Comparison of ENCODE assay signal across 24 cellular contexts in the genomic region with DNA sequence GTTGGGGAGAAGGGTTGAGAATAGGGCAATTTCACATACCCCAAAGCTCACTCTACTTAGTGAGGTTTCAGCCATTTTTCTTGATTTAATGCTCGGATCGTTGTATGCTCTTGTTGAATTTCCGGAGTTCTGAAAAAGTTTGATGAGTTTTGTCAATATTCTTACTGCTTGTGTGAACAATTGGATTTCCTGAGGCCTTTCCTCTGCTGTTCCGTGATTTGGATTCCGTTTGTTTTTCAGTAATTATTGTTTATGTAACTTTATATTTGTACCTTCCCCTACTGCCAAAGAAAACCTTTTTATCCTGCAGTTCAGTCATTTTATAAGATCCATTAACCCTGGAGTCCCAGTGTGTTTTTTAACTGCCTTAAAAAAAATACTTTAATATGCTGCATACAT.
DNase-seq lines count a peak whose midpoint lies in the region; ATAC-seq, FAIRE-seq and TF ChIP-seq lines count a peak whose summit lies in the region.
"Had no signal": no experiment of that assay in that cellular context is flagged by ENCODE, and none has a peak within 500 bp of the region (broad histone marks: within the 10 kb centered on the region; RNA-seq: fewer than 3 reads in every experiment).

No MANE protein-coding gene starts in this region.

- CTCF ChIA-PET in endothelial cell of umbilical vein (lab: Charles Lee): interaction anchor here (0.6 to 1.3 kb wide), 3 partner anchors 35 to 380 kb away, joined by 3 read pairs; partner anchors contain the start of gene NETO2

- no peaks in the 10 kb centered on the region for H3F3A ChIP-seq in neural progenitor cell (ENCODE audit: low read depth)

- peaks cover 21% of the 10 kb centered on the region for H3K4me1 Mint-ChIP-seq in stimulated activated memory B cell treated with anti-CD40 and anti-IgM and Interleukin-4, amounts not matched to agents 10 μg/mL and 1 μg/mL and 100 μg/mL, for 72 hours
- H3K4me1 Mint-ChIP-seq in neural progenitor cell: no peaks in the 10 kb centered on the region

- H4K20me1 ChIP-seq in OCI-LY3 (ENCODE audit: insufficient read depth, low read length) (no peaks in the 10 kb centered on the region), endothelial cell of umbilical vein (replicated peaks; ENCODE audit: control insufficient read depth, extremely low read depth, insufficient read depth, low read length) (no peaks in the 10 kb centered on the region), neural progenitor cell (ENCODE audit: low read depth) (no peaks in the 10 kb centered on the region)

- no peaks in the 10 kb centered on the region for H3K27me3 Mint-ChIP-seq in stimulated activated memory B cell treated with anti-CD40 and anti-IgM and Interleukin-4, amounts not matched to agents 10 μg/mL and 1 μg/mL and 100 μg/mL, for 72 hours
- H3K27me3 Mint-ChIP-seq in neural progenitor cell (ENCODE audit: insufficient read depth, low read depth): peaks cover 2% of the 10 kb centered on the region
- H3K27me3 Mint-ChIP-seq: CD8-positive, alpha-beta memory T cell; stimulated activated naive CD8-positive, alpha-beta T cell treated with anti-CD3 and anti-CD28 coated beads, Interleukin-15, amount 100 ng/mL, for 72 hours had no signal

- no peak for TF ChIP-seq CTCF in heart right ventricle (IDR thresholded peaks at IDR 0.05)
- TF ChIP-seq CTCF in OCI-LY3 (IDR thresholded peaks at IDR 0.05; ENCODE audit: low read depth, low read length): no peak
- TF ChIP-seq CTCF in endothelial cell of umbilical vein (IDR thresholded peaks at IDR 0.05; ENCODE audit: extremely low read depth in 1 of 2, insufficient read depth in 1 of 2, low read depth in 1 of 2, low read length in 2 of 2): no peak
- TF ChIP-seq CTCF in neural progenitor cell (IDR thresholded peaks at IDR 0.05): no peak

- no peaks in the 10 kb centered on the region for H3K9me3 Mint-ChIP-seq in stimulated activated memory B cell treated with anti-CD40 and anti-IgM and Interleukin-4, amounts not matched to agents 10 μg/mL and 1 μg/mL and 100 μg/mL, for 72 hours
- H3K9me3 Mint-ChIP-seq in neural progenitor cell: no peaks in the 10 kb centered on the region
- H3K9me3 Mint-ChIP-seq: stimulated activated naive CD8-positive, alpha-beta T cell treated with anti-CD3 and anti-CD28 coated beads, Interleukin-15, amount 100 ng/mL, for 72 hours had no signal

- H3K4me3 ChIP-seq in heart right ventricle (no peak overlapping the region), OCI-LY3 (ENCODE audit: low read length) (peak overlapping the region; percentile 50), endothelial cell of umbilical vein (replicated peaks in 1 of 3; ENCODE audit: insufficient read depth in 1 of 3, low read depth in 1 of 3, low read length in 3 of 3) (peak overlapping the region in 1 of 3 experiments; percentile 36), neural progenitor cell (no peak overlapping the region)
- H3K4me3 ChIP-seq: lung, MG63, sigmoid colon, thyroid gland had no signal

- no peak overlapping the region for H3K4me3 Mint-ChIP-seq in stimulated activated memory B cell treated with anti-CD40 and anti-IgM and Interleukin-4, amounts not matched to agents 10 μg/mL and 1 μg/mL and 100 μg/mL, for 72 hours
- no peak overlapping the region for H3K4me3 Mint-ChIP-seq in neural progenitor cell
- H3K4me3 Mint-ChIP-seq: stimulated activated naive CD8-positive, alpha-beta T cell treated with anti-CD3 and anti-CD28 coated beads, Interleukin-15, amount 100 ng/mL, for 72 hours; T-helper 1 cell treated with Interleukin-12 subunit alpha and Interleukin-12 subunit beta and Interleukin-4 antibody, amounts not matched to agents 30 μg/mL and 1 μg/mL, for 36 hours had no signal

- no peak for TF ChIP-seq POLR2A in endothelial cell of umbilical vein (IDR thresholded peaks at IDR 0.05; ENCODE audit: low read depth, low read length)

- 70 to 82% methylated on average over 5 of the region's 5 CpGs for WGBS in heart right ventricle, 2 donors

- dilution Hi-C loops in endothelial cell of umbilical vein (cut with MboI; ENCODE audit: extremely low pct_ligation_motif_present, low sequenced_read_pairs): no loop called here

- intact Hi-C loops in heart right ventricle (cut with DNase I) (loop anchor here in 1 of 10 donors (10.0 kb wide), 1 partner anchor 59 kb away; the partner anchor contains the start of genes ITFG1 and PHKB), Right ventricle myocardium inferior (cut with DNase I) (no loop called here), endothelial cell of umbilical vein (cut with micrococcal nuclease) (loop anchor here (5.0 kb wide), 1 partner anchor 168 kb away; no protein-coding TSS in a partner anchor)

- BruUV-seq in endothelial cell of umbilical vein (replicated peaks; lab: Mats Ljungman, UMichigan): no TSS peak

- H3K36me3 ChIP-seq in heart right ventricle (peaks cover 0 to 10% (median 0%) of the 10 kb centered on the region in 9 donors), OCI-LY3 (replicated peaks; ENCODE audit: low read depth, low read length) (no peaks in the 10 kb centered on the region), endothelial cell of umbilical vein (ENCODE audit: control insufficient read depth in 2 of 2, extremely low read depth in 1 of 2, insufficient read depth in 2 of 2, low read length in 2 of 2) (no peaks in the 10 kb centered on the region), neural progenitor cell (no peaks in the 10 kb centered on the region)
- H3K36me3 ChIP-seq: MG63, thyroid gland had no signal

- H3K4me1 ChIP-seq in heart right ventricle (peaks cover 0 to 45% (median 15%) of the 10 kb centered on the region in 9 donors), OCI-LY3 (ENCODE audit: low read length) (peaks cover 21% of the 10 kb centered on the region), endothelial cell of umbilical vein (ENCODE audit: control insufficient read depth, extremely low read depth, insufficient read depth, low read length) (peaks cover 20% of the 10 kb centered on the region), neural progenitor cell (peaks cover 8% of the 10 kb centered on the region)
- H3K4me1 ChIP-seq: thyroid gland had no signal

- H3K9ac ChIP-seq in OCI-LY3 (ENCODE audit: low read length) (peak overlapping the region; percentile 45), endothelial cell of umbilical vein (replicated peaks; ENCODE audit: extremely low read depth, insufficient read depth, low read length) (no peak overlapping the region), neural progenitor cell (no peak overlapping the region)

- peak; percentile 78 for FAIRE-seq in endothelial cell of umbilical vein (lab: Jason Lieb, UNC)
- FAIRE-seq: RCC 7860 had no signal

- H3K79me2 ChIP-seq in OCI-LY3 (ENCODE audit: low read length): no peaks in the 10 kb centered on the region
- no peaks in the 10 kb centered on the region for H3K79me2 ChIP-seq in endothelial cell of umbilical vein (ENCODE audit: control insufficient read depth, insufficient read depth, low read length)
- H3K79me2 ChIP-seq in neural progenitor cell (ENCODE audit: low read depth): no peaks in the 10 kb centered on the region

- H2AFZ ChIP-seq in OCI-LY3 (ENCODE audit: low read depth, low read length) (no peak overlapping the region), endothelial cell of umbilical vein (ENCODE audit: low read depth, low read length) (peak overlapping the region; percentile 71), neural progenitor cell (replicated peaks) (no peak overlapping the region)

- H3K27me3 ChIP-seq in heart right ventricle: no peaks in the 10 kb centered on the region
- no peaks in the 10 kb centered on the region for H3K27me3 ChIP-seq in OCI-LY3 (ENCODE audit: low read depth, low read length)
- no peaks in the 10 kb centered on the region for H3K27me3 ChIP-seq in endothelial cell of umbilical vein (ENCODE audit: control insufficient read depth in 2 of 2, insufficient read depth in 2 of 2, low read length in 2 of 2)
- H3K27me3 ChIP-seq in neural progenitor cell: no peaks in the 10 kb centered on the region
- H3K27me3 ChIP-seq: MG63, sigmoid colon, thyroid gland had no signal

- POLR2A ChIA-PET in endothelial cell of umbilical vein (lab: Charles Lee): no interaction called here

- peaks cover 38% of the 10 kb centered on the region for H3K36me3 Mint-ChIP-seq in stimulated activated memory B cell treated with anti-CD40 and anti-IgM and Interleukin-4, amounts not matched to agents 10 μg/mL and 1 μg/mL and 100 μg/mL, for 72 hours
- peaks cover 1% of the 10 kb centered on the region for H3K36me3 Mint-ChIP-seq in neural progenitor cell

- no peaks in the 10 kb centered on the region for H3K9me1 ChIP-seq in endothelial cell of umbilical vein (replicated peaks; ENCODE audit: control insufficient read depth, extremely low read depth, insufficient read depth, low read length)

- H3K27ac Mint-ChIP-seq in stimulated activated memory B cell treated with anti-CD40 and anti-IgM and Interleukin-4, amounts not matched to agents 10 μg/mL and 1 μg/mL and 100 μg/mL, for 72 hours: peak overlapping the region; percentile 53
- no peak overlapping the region for H3K27ac Mint-ChIP-seq in neural progenitor cell
- H3K27ac Mint-ChIP-seq: stimulated activated naive CD8-positive, alpha-beta T cell treated with anti-CD3 and anti-CD28 coated beads, Interleukin-15, amount 100 ng/mL, for 72 hours; T-helper 1 cell treated with Interleukin-12 subunit alpha and Interleukin-12 subunit beta and Interleukin-4 antibody, amounts not matched to agents 30 μg/mL and 1 μg/mL, for 36 hours had no signal

- peak overlapping the region; percentile 66 for H3K4me2 ChIP-seq in OCI-LY3 (ENCODE audit: low read length)
- H3K4me2 ChIP-seq in endothelial cell of umbilical vein (ENCODE audit: insufficient read depth, low read length): peak overlapping the region; percentile 82
- no peak overlapping the region for H3K4me2 ChIP-seq in neural progenitor cell

- H3K9me3 ChIP-seq in heart right ventricle (peaks cover 0 to 13% (median 0%) of the 10 kb centered on the region in 11 donors), OCI-LY3 (ENCODE audit: insufficient read depth, low read length) (no peaks in the 10 kb centered on the region), endothelial cell of umbilical vein (replicated peaks; ENCODE audit: control insufficient read depth, insufficient read depth, low read length) (no peaks in the 10 kb centered on the region), neural progenitor cell (ENCODE audit: low read depth) (no peaks in the 10 kb centered on the region)
- H3K9me3 ChIP-seq: MG63, sigmoid colon, thyroid gland had no signal

- H3K27ac ChIP-seq in heart right ventricle (peak overlapping the region in 6 of 10 donors; percentile 1 to 72 (median 32)), OCI-LY3 (ENCODE audit: low read length) (peak overlapping the region; percentile 92), endothelial cell of umbilical vein (ENCODE audit: insufficient read depth, low read depth, low read length) (peak overlapping the region; percentile 53), neural progenitor cell (no peak overlapping the region)
- H3K27ac ChIP-seq: sigmoid colon, thyroid gland had no signal

- DNase-seq in heart right ventricle (no peak), Right ventricle myocardium inferior (ENCODE audit: missing footprints) (no peak), endothelial cell of umbilical vein (ENCODE audit: low read depth, low spot score) (peak; percentile 75), neural progenitor cell (ENCODE audit: low spot score) (no peak), nucleus accumbens (lab: John Stamatoyannopoulos, UW) (no peak)
- DNase-seq: activated CD4-positive, alpha-beta T cell treated with anti-CD3 and anti-CD28 coated beads for 48 hours; activated CD8-positive, alpha-beta memory T cell treated with anti-CD3 and anti-CD28 coated beads for 24 hours; activated gamma-delta T cell treated with Interleukin-2 at 50 U/mL for 16 hours; CD8-positive, alpha-beta memory T cell; cerebellar nuclear complex; DMS153; MG63; NCI-H2029; NCI-H526; sigmoid colon; stimulated activated CD4-positive, alpha-beta T cell treated with anti-CD3 and anti-CD28 coated beads, Interleukin-15, amount 100 ng/mL, for 24 hours; stimulated activated naive CD8-positive, alpha-beta T cell treated with anti-CD3 and anti-CD28 coated beads, Interleukin-15, amount 100 ng/mL, for 72 hours; thyroid gland had no signal

- ATAC-seq in heart right ventricle: peak in 4 of 8 donors; percentile 16 to 48 (median 27)
- no peak for ATAC-seq in Right ventricle myocardium inferior
- ATAC-seq in stimulated activated memory B cell treated with anti-CD40 and anti-IgM and Interleukin-4, amounts not matched to agents 10 μg/mL and 1 μg/mL and 100 μg/mL, for 72 hours: no peak
- ATAC-seq in HG03520 (IDR thresholded peaks at IDR 0.05; ENCODE audit: unreplicated experiment): no peak
- ATAC-seq: stimulated activated naive CD8-positive, alpha-beta T cell treated with anti-CD3 and anti-CD28 coated beads, Interleukin-15, amount 100 ng/mL, for 72 hours had no signal
